ENCODE assay signal across 10 cellular contexts in the genomic region with DNA sequence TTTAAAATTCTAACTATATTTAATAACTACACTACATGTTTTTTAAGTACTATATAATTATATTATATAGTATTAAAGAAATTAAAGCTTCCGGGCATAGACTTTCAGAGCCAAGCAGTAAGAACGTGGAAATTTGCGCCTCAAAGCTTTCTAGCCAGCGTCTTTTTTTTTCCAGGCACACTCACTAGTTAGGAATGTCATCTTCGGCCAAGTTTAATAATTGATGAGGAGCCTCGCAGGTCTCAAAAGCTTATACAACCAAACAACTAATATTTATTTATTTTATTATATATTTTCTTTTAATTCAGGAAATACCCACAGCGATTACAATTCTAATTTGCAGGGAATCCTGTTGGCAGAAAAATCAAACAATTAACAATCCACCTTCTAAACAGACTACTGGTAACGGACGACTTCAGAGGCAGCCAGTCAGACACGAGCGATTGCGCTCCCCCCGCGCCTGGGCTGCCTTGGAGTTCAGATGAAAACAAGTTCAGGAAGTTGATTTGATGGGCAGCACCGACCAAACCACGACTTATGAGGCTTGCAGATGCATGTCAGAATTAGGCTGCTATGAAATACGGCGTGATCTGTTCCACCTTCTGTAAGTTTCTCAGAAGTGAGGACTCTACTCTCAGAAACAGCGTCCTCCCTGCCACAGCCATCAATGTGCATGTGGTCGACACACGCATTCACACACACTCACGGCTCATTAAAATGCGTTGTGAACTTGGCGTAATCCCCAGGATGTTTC.
DNase-seq lines count a peak whose midpoint lies in the region; ATAC-seq and TF ChIP-seq lines count a peak whose summit lies in the region.
"Had no signal": no experiment of that assay in that cellular context is flagged by ENCODE, and none has a peak within 500 bp of the region (broad histone marks: within the 10 kb centered on the region; RNA-seq: fewer than 3 reads in every experiment).

No MANE protein-coding gene starts in this region.

- H3K36me3 ChIP-seq in lower lobe of right lung, result no peaks in the 10 kb centered on the region
- H3K36me3 ChIP-seq in subcutaneous abdominal adipose tissue (ENCODE audit: control insufficient read depth in 5 of 5, insufficient read depth in 5 of 5, low read length in 5 of 5), result no peaks in the 10 kb centered on the region

- H3K4me3 ChIP-seq in lower lobe of right lung (peak overlapping the region; percentile 6), subcutaneous abdominal adipose tissue (ENCODE audit: low read depth in 1 of 5, low read length in 5 of 5) (peak overlapping the region in 4 of 5 donors; percentile 1 to 23 (median 2))

- H3K27ac ChIP-seq in lower lobe of right lung, result no peak overlapping the region
- H3K27ac ChIP-seq in subcutaneous abdominal adipose tissue (ENCODE audit: low read depth, low read length), result no peak overlapping the region
- H3K27ac ChIP-seq: 22Rv1 had no signal

- H3K9me3 ChIP-seq in lower lobe of right lung (no peaks in the 10 kb centered on the region), subcutaneous abdominal adipose tissue (ENCODE audit: control insufficient read depth in 5 of 5, low read length in 5 of 5) (no peaks in the 10 kb centered on the region)

- ATAC-seq in lower lobe of right lung, result peak; percentile 22 to 46
- ATAC-seq in GM21423 (IDR thresholded peaks at IDR 0.05; ENCODE audit: unreplicated experiment), result no peak
- no peak for ATAC-seq in HG02571 (IDR thresholded peaks at IDR 0.05; ENCODE audit: unreplicated experiment)

- peaks cover 39% of the 10 kb centered on the region for H3K27me3 ChIP-seq in lower lobe of right lung (ENCODE audit: low read depth)
- H3K27me3 ChIP-seq in subcutaneous abdominal adipose tissue (ENCODE audit: control insufficient read depth in 5 of 5, insufficient read depth in 4 of 5, low read length in 5 of 5), result peaks cover 0 to 3% (median 0%) of the 10 kb centered on the region in 5 donors

- no peak overlapping the region for H3K9ac ChIP-seq in subcutaneous abdominal adipose tissue (ENCODE audit: low read length in 5 of 5)

- TF ChIP-seq CTCF in lower lobe of right lung (IDR thresholded peaks at IDR 0.05), result no peak

- intact Hi-C loops in lower lobe of right lung (cut with DNase I), result no loop called here

- H3K4me1 ChIP-seq in lower lobe of right lung (no peaks in the 10 kb centered on the region), subcutaneous abdominal adipose tissue (ENCODE audit: control insufficient read depth in 5 of 5, insufficient read depth in 5 of 5, low read length in 5 of 5) (peaks cover 3 to 55% (median 17%) of the 10 kb centered on the region in 5 donors)

- DNase-seq in DMS 273 (lab: John Stamatoyannopoulos, UW; ENCODE audit: unreplicated experiment) (peak; percentile 9), DMS 273 treated with DMSO at 0.1 percent for 48 hours (lab: John Stamatoyannopoulos, UW) (no peak), lower lobe of right lung (no peak), NCI-H748 (lab: John Stamatoyannopoulos, UW; ENCODE audit: unreplicated experiment) (no peak)
- peak; percentile 27 to 38 for DNase-seq in activated T-cell treated with anti-CD3 and anti-CD28 coated beads, Interleukin-2, amount 50 U/mL, for 48 hours
- DNase-seq: NCI-H510A had no signal

Comparison
In these comparisons a context has a peak if more than half of its experiments do, and no peak if none do; other contexts are left out.
1. DNase-seq: peak in DMS 273 (single experiment) and activated T-cell treated with anti-CD3 and anti-CD28 coated beads, Interleukin-2, amount 50 U/mL, for 48 hours (2 of 2); none in DMS 273 treated with DMSO at 0.1 percent for 48 hours (single experiment), lower lobe of right lung (single experiment) and NCI-H748 (single experiment).
2. ATAC-seq: peak in lower lobe of right lung (2 of 2); none in GM21423 (single experiment) and HG02571 (single experiment).